14 cellular contexts compared by ENCODE assay signal in the genomic region with DNA sequence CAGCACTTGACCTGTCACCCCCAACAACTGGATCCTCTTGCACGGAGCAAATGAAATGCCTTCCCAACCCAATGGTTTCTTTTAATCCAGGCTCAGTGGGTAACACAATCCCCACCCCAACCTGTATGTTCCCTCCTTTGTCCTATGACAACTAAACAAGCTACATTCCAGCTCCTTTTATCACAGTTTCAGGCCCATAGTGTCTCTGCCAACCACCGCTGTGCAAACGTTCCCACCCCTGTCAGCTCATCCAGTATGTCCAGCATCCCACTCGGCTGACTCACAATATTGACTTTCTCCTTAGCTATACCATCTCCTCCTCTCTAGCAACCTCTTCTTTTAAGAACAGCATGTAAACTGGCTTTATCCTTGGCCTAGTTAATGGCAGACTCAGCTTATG.
DNase-seq lines count a peak whose midpoint lies in the region; FAIRE-seq and TF ChIP-seq lines count a peak whose summit lies in the region.
"Had no signal": no experiment of that assay in that cellular context is flagged by ENCODE, and none has a peak within 500 bp of the region (broad histone marks: within the 10 kb centered on the region; RNA-seq: fewer than 3 reads in every experiment).

No MANE protein-coding gene starts in this region.

- DNase-seq in AG04449 (ENCODE audit: low read depth, low spot score) (peak; percentile 66), occipital lobe (lab: John Stamatoyannopoulos, UW) (peak; percentile 9), GM19239 (ENCODE audit: insufficient read length, low spot score) (no peak)
- no peak for DNase-seq in activated CD4-positive, alpha-beta T cell treated with anti-CD3 and anti-CD28 coated beads, Interleukin-2, amount 10 ng/mL, durations not matched to agents 24 days and 14 days
- DNase-seq in stimulated activated naive CD4-positive, alpha-beta T cell (lab: John Stamatoyannopoulos, UW) = no peak
- no peak for DNase-seq in activated effector memory CD4-positive, alpha-beta T cell treated with anti-CD3 and anti-CD28 coated beads, Interleukin-2, amount 50 U/mL, for 16 hours
- DNase-seq: activated CD4-positive, CD25-positive, alpha-beta regulatory T cell treated with anti-CD3 and anti-CD28 coated beads, Interleukin-2, amount 50 U/mL, for 72 hours; activated naive CD4-positive, alpha-beta T cell treated with anti-CD3 and anti-CD28 coated beads, Interleukin-2, amount 50 U/mL, for 16 hours; NCI-H1930; RPMI8226 had no signal

- TF ChIP-seq CTCF in AG04449 (IDR thresholded peaks at IDR 0.05; ENCODE audit: insufficient read depth, low read length, missing control alignments) = no peak

- no peak for FAIRE-seq in GM19239 (lab: Jason Lieb, UNC)
- FAIRE-seq: frontal cortex had no signal

- H3K27me3 Mint-ChIP-seq in activated CD4-positive, alpha-beta T cell treated with anti-CD3 and anti-CD28 coated beads, Interleukin-2, amount 10 ng/mL, durations not matched to agents 24 days and 14 days = no peaks in the 10 kb centered on the region

- H3K9ac ChIP-seq in HUES48 (ENCODE audit: low read depth, low read length) = no peak overlapping the region
- H3K9ac ChIP-seq: BLaER1 had no signal

- H3K4me3 Mint-ChIP-seq in activated CD4-positive, alpha-beta T cell treated with anti-CD3 and anti-CD28 coated beads, Interleukin-2, amount 10 ng/mL, durations not matched to agents 24 days and 14 days = no peak overlapping the region

- no peaks in the 10 kb centered on the region for H3K4me1 ChIP-seq in HUES48 (ENCODE audit: control insufficient read depth, insufficient read depth, low read length)
- H3K4me1 ChIP-seq in esophagus (ENCODE audit: control insufficient read depth in 2 of 2, insufficient read depth in 2 of 2, low read length in 1 of 2) = peaks cover 0 to 9% of the 10 kb centered on the region in 2 donors

- H3K27ac Mint-ChIP-seq in activated CD4-positive, alpha-beta T cell treated with anti-CD3 and anti-CD28 coated beads, Interleukin-2, amount 10 ng/mL, durations not matched to agents 24 days and 14 days = no peak overlapping the region

- H3K4me3 ChIP-seq in AG04449 (ENCODE audit: low read depth, low read length) (no peak overlapping the region), HUES48 (ENCODE audit: low read depth, low read length) (no peak overlapping the region), esophagus (ENCODE audit: low read depth in 1 of 2, low read length in 2 of 2) (no peak overlapping the region)
- H3K4me3 ChIP-seq: BLaER1 had no signal

- no peaks in the 10 kb centered on the region for H3K36me3 ChIP-seq in HUES48 (ENCODE audit: control insufficient read depth, insufficient read depth, low read length)
- no peaks in the 10 kb centered on the region for H3K36me3 ChIP-seq in esophagus (ENCODE audit: control insufficient read depth in 2 of 2, insufficient read depth in 2 of 2, low read length in 1 of 2)
- H3K36me3 ChIP-seq: BLaER1 had no signal

- H3K36me3 Mint-ChIP-seq in activated CD4-positive, alpha-beta T cell treated with anti-CD3 and anti-CD28 coated beads, Interleukin-2, amount 10 ng/mL, durations not matched to agents 24 days and 14 days (ENCODE audit: low read depth) = no peaks in the 10 kb centered on the region

- H3K27me3 ChIP-seq in HUES48 (ENCODE audit: control insufficient read depth, insufficient read depth, low read length) (no peaks in the 10 kb centered on the region), esophagus (ENCODE audit: control insufficient read depth in 1 of 2, insufficient read depth in 2 of 2, low read length in 2 of 2) (no peaks in the 10 kb centered on the region)
- H3K27me3 ChIP-seq: BLaER1 had no signal

- peaks cover 8% of the 10 kb centered on the region for H3K4me1 Mint-ChIP-seq in activated CD4-positive, alpha-beta T cell treated with anti-CD3 and anti-CD28 coated beads, Interleukin-2, amount 10 ng/mL, durations not matched to agents 24 days and 14 days

- no peaks in the 10 kb centered on the region for H3K9me3 Mint-ChIP-seq in activated CD4-positive, alpha-beta T cell treated with anti-CD3 and anti-CD28 coated beads, Interleukin-2, amount 10 ng/mL, durations not matched to agents 24 days and 14 days

- H3K9me3 ChIP-seq in HUES48 (ENCODE audit: control insufficient read depth, insufficient read depth, low read length) = no peaks in the 10 kb centered on the region
- no peaks in the 10 kb centered on the region for H3K9me3 ChIP-seq in esophagus (ENCODE audit: control insufficient read depth in 2 of 2, insufficient read depth in 1 of 2, low read depth in 1 of 2, low read length in 1 of 2)
- H3K9me3 ChIP-seq: BLaER1 had no signal

- H3K27ac ChIP-seq in HUES48 (ENCODE audit: low read depth, low read length) (peak overlapping the region; percentile 66), esophagus (ENCODE audit: low read depth in 2 of 2, low read length in 1 of 2) (peak overlapping the region; percentile 74 to 89)
- H3K27ac ChIP-seq: BLaER1 had no signal

- POLR2A ChIA-PET in AG04449 (lab: Yijun Ruan, JAX) = interaction anchor here (1.1 to 1.5 kb wide), 3 partner anchors 18 to 118 kb away, joined by 3 to 4 read pairs (median 3); a partner anchor contains a TSS

- WGBS in esophagus, 2 donors = 36 to 50% methylated on average over 4 of the region's 4 CpGs

- CTCF ChIA-PET in AG04449 (lab: Yijun Ruan, JAX) = interaction anchor here (1.0 to 2.2 kb wide), 2 partner anchors 16 to 39 kb away, joined by 3 to 7 read pairs; no protein-coding TSS in a partner anchor

- intact Hi-C loops in activated CD4-positive, alpha-beta T cell treated with anti-CD3 and anti-CD28 coated beads, Interleukin-2, amount 10 ng/mL, durations not matched to agents 24 days and 14 days (cut with micrococcal nuclease) = no loop called here

Comparison
In these comparisons a context has a peak if more than half of its experiments do, and no peak if none do; other contexts are left out.
1. DNase-seq: peak in AG04449 (single experiment) and occipital lobe (single experiment); none in GM19239 (single experiment), activated CD4-positive, alpha-beta T cell treated with anti-CD3 and anti-CD28 coated beads, Interleukin-2, amount 10 ng/mL, durations not matched to agents 24 days and 14 days (single experiment), stimulated activated naive CD4-positive, alpha-beta T cell (0 of 6) and activated effector memory CD4-positive, alpha-beta T cell treated with anti-CD3 and anti-CD28 coated beads, Interleukin-2, amount 50 U/mL, for 16 hours (single experiment).